ENCODE assay signal across 9 cellular contexts in genomic region chr16:85573696-85574641, GRCh38. TPM values are rescaled to one million over a fixed set of nuclear protein-coding genes. Genes with fewer than 3 reads are reported as not detected.
DNase-seq lines count a peak whose midpoint lies in the region; ATAC-seq and TF ChIP-seq lines count a peak whose summit lies in the region.
"Had no signal": no experiment of that assay in that cellular context is flagged by ENCODE, and none has a peak within 500 bp of the region (broad histone marks: within the 10 kb centered on the region; RNA-seq: fewer than 3 reads in every experiment).

No MANE protein-coding gene starts in this region.

- ATAC-seq in GM19351 (IDR thresholded peaks at IDR 0.05; ENCODE audit: unreplicated experiment) = no peak
- ATAC-seq in HG02885 (IDR thresholded peaks at IDR 0.05; ENCODE audit: poor library complexity, unreplicated experiment) = no peak
- no peak for ATAC-seq in GM18861 (IDR thresholded peaks at IDR 0.05; ENCODE audit: unreplicated experiment)

- DNase-seq in GDM1 (lab: John Stamatoyannopoulos, UW) (peak; percentile 4), amygdala (lab: John Stamatoyannopoulos, UW) (peak in 36 of 56 donors; percentile 21 to 75 (median 41)), left ventricle myocardium inferior (peak; percentile 75), retinal pigment epithelial cell (ENCODE audit: low read depth) (no peak), cortex of kidney (lab: John Stamatoyannopoulos, UW) (no peak)
- DNase-seq: naive B cell had no signal

- H3K9me3 ChIP-seq in left ventricle myocardium inferior (replicated peaks) = peaks cover 6% of the 10 kb centered on the region

- H3K4me3 ChIP-seq in left ventricle myocardium inferior = peak overlapping the region; percentile 43
- H3K4me3 ChIP-seq in retinal pigment epithelial cell (ENCODE audit: low read length) = peak overlapping the region; percentile 6

- H3K27me3 ChIP-seq in left ventricle myocardium inferior (ENCODE audit: low read depth) = no peaks in the 10 kb centered on the region

- H3K4me1 ChIP-seq in left ventricle myocardium inferior = peaks cover 61% of the 10 kb centered on the region

- TF ChIP-seq CTCF in left ventricle myocardium inferior (IDR thresholded peaks at IDR 0.05; ENCODE audit: borderline replicate concordance) = no peak
- TF ChIP-seq CTCF in retinal pigment epithelial cell (conservative IDR thresholded peaks at IDR 0.05; ENCODE audit: low read depth, low read length) = no peak

- H3K36me3 ChIP-seq in left ventricle myocardium inferior = no peaks in the 10 kb centered on the region

- intact Hi-C loops in left ventricle myocardium inferior (cut with micrococcal nuclease) = no loop called here

- H3K27ac ChIP-seq in left ventricle myocardium inferior (replicated peaks) = peak overlapping the region; percentile 84

RNA-seq across cellular contexts. Expression of gene GSE1, which starts 39.2 kb away (rescaled TPM):
- total RNA-seq in left ventricle myocardium inferior = 34.2 TPM

Comparison
In these comparisons a context has a peak if more than half of its experiments do, and no peak if none do; other contexts are left out.
1. DNase-seq: peak in GDM1 (single experiment), amygdala (36 of 56) and left ventricle myocardium inferior (single experiment); none in retinal pigment epithelial cell (single experiment) and cortex of kidney (single experiment).